8 cellular contexts compared by ENCODE assay signal in the genomic region with DNA sequence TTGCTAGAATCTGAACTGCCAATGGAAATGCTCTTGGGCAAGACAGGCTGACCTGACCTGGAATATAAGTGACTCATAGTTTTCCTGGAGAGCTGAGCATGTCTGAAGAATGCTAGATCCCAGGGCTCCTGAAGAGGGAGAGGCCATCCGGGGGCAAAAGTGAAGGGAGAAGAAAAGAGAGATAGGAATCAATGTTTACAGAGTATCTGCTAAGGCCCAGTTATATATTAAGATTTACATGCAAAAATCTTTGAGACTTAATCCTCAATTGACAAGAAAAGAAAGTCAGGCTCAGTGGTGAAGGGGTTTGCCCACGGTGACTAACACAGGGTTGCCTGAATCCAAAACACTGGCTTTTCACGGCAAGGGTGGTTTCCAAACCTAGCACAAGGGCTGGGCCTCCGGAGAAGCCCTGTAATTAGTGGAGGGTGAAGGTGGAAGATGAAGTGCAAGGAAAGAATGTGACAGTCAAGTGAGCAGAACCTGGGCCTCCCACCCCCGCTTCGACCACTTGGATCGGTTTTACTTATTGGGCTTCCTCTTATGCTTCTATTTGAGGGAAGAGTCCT.
A peak's percentile ranks its signal among the peaks of the same experiment; 100 is the strongest.
DNase-seq lines count a peak whose midpoint lies in the region; ATAC-seq and TF ChIP-seq lines count a peak whose summit lies in the region.

No MANE protein-coding gene starts in this region.

- peaks cover 7% of the 10 kb centered on the region for H3K27me3 Mint-ChIP-seq in activated naive CD4-positive, alpha-beta T cell treated with anti-CD3 and anti-CD28 coated beads for 36 hours (ENCODE audit: low read depth)
- no peaks in the 10 kb centered on the region for H3K27me3 Mint-ChIP-seq in mesothelial cell of epicardium (ENCODE audit: low read depth)

- H3K4me3 Mint-ChIP-seq in activated naive CD4-positive, alpha-beta T cell treated with anti-CD3 and anti-CD28 coated beads for 36 hours = no peak overlapping the region
- no peak overlapping the region for H3K4me3 Mint-ChIP-seq in mesothelial cell of epicardium

- no peak for TF ChIP-seq CTCF in mesothelial cell of epicardium (IDR thresholded peaks at IDR 0.05; ENCODE audit: unreplicated experiment)

- DNase-seq in activated naive CD4-positive, alpha-beta T cell treated with anti-CD3 and anti-CD28 coated beads for 36 hours = peak; percentile 83
- DNase-seq in mesothelial cell of epicardium (ENCODE audit: low spot score in 2 of 2, unreplicated experiment in 2 of 2) = no peak
- DNase-seq in NCI-H2196 (lab: John Stamatoyannopoulos, UW; ENCODE audit: unreplicated experiment) = no peak
- no peak for DNase-seq in D341Med (ENCODE audit: low spot score)
- no peak for DNase-seq in OCI-M1 (lab: John Stamatoyannopoulos, UW)
- DNase-seq in NCI-H2081 (lab: John Stamatoyannopoulos, UW) = no peak

- peaks cover 41% of the 10 kb centered on the region for H3K4me1 Mint-ChIP-seq in activated naive CD4-positive, alpha-beta T cell treated with anti-CD3 and anti-CD28 coated beads for 36 hours (ENCODE audit: low read depth)
- H3K4me1 Mint-ChIP-seq in mesothelial cell of epicardium = peaks cover 34% of the 10 kb centered on the region

- peak; percentile 75 for ATAC-seq in GM19023 (IDR thresholded peaks at IDR 0.05; ENCODE audit: unreplicated experiment)
- ATAC-seq in HG03520 (IDR thresholded peaks at IDR 0.05; ENCODE audit: unreplicated experiment) = peak; percentile 42

- no peaks in the 10 kb centered on the region for H3K9me3 Mint-ChIP-seq in activated naive CD4-positive, alpha-beta T cell treated with anti-CD3 and anti-CD28 coated beads for 36 hours
- no peaks in the 10 kb centered on the region for H3K9me3 Mint-ChIP-seq in mesothelial cell of epicardium

- CTCF ChIA-PET in activated naive CD4-positive, alpha-beta T cell treated with anti-CD3 and anti-CD28 coated beads for 36 hours (lab: Charles Lee) = interaction anchor here (0.8 kb wide), 1 partner anchor 222 kb away, joined by 3 read pairs; no protein-coding TSS in a partner anchor

- peak overlapping the region; percentile 61 for H3K27ac Mint-ChIP-seq in activated naive CD4-positive, alpha-beta T cell treated with anti-CD3 and anti-CD28 coated beads for 36 hours
- H3K27ac Mint-ChIP-seq in mesothelial cell of epicardium = peak overlapping the region; percentile 58

- intact Hi-C loops in activated naive CD4-positive, alpha-beta T cell treated with anti-CD3 and anti-CD28 coated beads for 36 hours (cut with micrococcal nuclease) = loop anchor here (1.0 to 10.0 kb wide), 10 partner anchors 12 to 352 kb away; no protein-coding TSS in a partner anchor

- no peaks in the 10 kb centered on the region for H3K36me3 Mint-ChIP-seq in activated naive CD4-positive, alpha-beta T cell treated with anti-CD3 and anti-CD28 coated beads for 36 hours (ENCODE audit: low read depth)
- no peaks in the 10 kb centered on the region for H3K36me3 Mint-ChIP-seq in mesothelial cell of epicardium
